Comparison of ENCODE assay signal across 8 cellular contexts in genomic region chr1:223726380-223727001, GRCh38. TPM values are rescaled to one million over a fixed set of nuclear protein-coding genes. Genes with fewer than 3 reads are reported as not detected.
DNase-seq lines count a peak whose midpoint lies in the region; ATAC-seq and TF ChIP-seq lines count a peak whose summit lies in the region.

No MANE protein-coding gene starts in this region.

- H3K4me3 Mint-ChIP-seq in activated naive CD8-positive, alpha-beta T cell treated with anti-CD3 and anti-CD28 coated beads, Interleukin-2, amount 50 U/mL, for 24 hours: peak overlapping the region; percentile 65

- no peaks in the 10 kb centered on the region for H3K27me3 ChIP-seq in hepatocyte

- peaks cover 73% of the 10 kb centered on the region for H3K79me2 ChIP-seq in hepatocyte

- no peaks in the 10 kb centered on the region for H3K9me2 ChIP-seq in hepatocyte (replicated peaks; ENCODE audit: insufficient read depth)

- H3K36me3 ChIP-seq in hepatocyte (replicated peaks; ENCODE audit: insufficient read depth, low read depth): no peaks in the 10 kb centered on the region

- H3K4me3 ChIP-seq in AG09309 (ENCODE audit: control insufficient read depth, low read depth, low read length) (no peak overlapping the region), hepatocyte (no peak overlapping the region)

- no peaks in the 10 kb centered on the region for H4K20me1 ChIP-seq in hepatocyte (ENCODE audit: insufficient read depth, poor library complexity, severe bottlenecking)

- H3K4me2 ChIP-seq in hepatocyte: peak overlapping the region; percentile 64

- H3K9me3 Mint-ChIP-seq in activated naive CD8-positive, alpha-beta T cell treated with anti-CD3 and anti-CD28 coated beads, Interleukin-2, amount 50 U/mL, for 24 hours: no peaks in the 10 kb centered on the region

- H3K27ac ChIP-seq in hepatocyte: peak overlapping the region; percentile 93

- H3K4me1 Mint-ChIP-seq in activated naive CD8-positive, alpha-beta T cell treated with anti-CD3 and anti-CD28 coated beads, Interleukin-2, amount 50 U/mL, for 24 hours: peaks cover 66% of the 10 kb centered on the region

- H3K9me3 ChIP-seq in hepatocyte (ENCODE audit: low read depth): no peaks in the 10 kb centered on the region

- WGBS in hepatocyte (ENCODE audit: low lambda C conversion rate, missing lambda C conversion rate): 35% methylated on average over 9 of the region's 9 CpGs

- peak; percentile 63 for DNase-seq in AG09309 (ENCODE audit: low read depth)
- DNase-seq in SW480 (ENCODE audit: low spot score): peak; percentile 86
- DNase-seq in activated naive CD8-positive, alpha-beta T cell treated with anti-CD3 and anti-CD28 coated beads, Interleukin-2, amount 50 U/mL, for 24 hours: peak; percentile 86
- DNase-seq in hepatocyte (ENCODE audit: low spot score): peak; percentile 91
- peak; percentile 83 to 87 for DNase-seq in stimulated activated CD4-positive, alpha-beta T cell treated with anti-CD3 and anti-CD28 coated beads, Interleukin-12 subunit alpha, Interleukin-12 subunit beta, amount 100 ng/mL, for 24 hours (ENCODE audit: low read depth in 2 of 2)
- no peak for DNase-seq in cortex of kidney (lab: John Stamatoyannopoulos, UW)

- H3K4me1 ChIP-seq in hepatocyte (ENCODE audit: insufficient read depth): peaks cover 34% of the 10 kb centered on the region

- TF ChIP-seq CTCF in AG09309 (IDR thresholded peaks at IDR 0.05; ENCODE audit: control insufficient read depth, insufficient read depth, low read depth, low read length, missing control alignments): no peak
- TF ChIP-seq CTCF in hepatocyte (IDR thresholded peaks at IDR 0.05; ENCODE audit: poor library complexity): no peak

- H3K27me3 Mint-ChIP-seq in activated naive CD8-positive, alpha-beta T cell treated with anti-CD3 and anti-CD28 coated beads, Interleukin-2, amount 50 U/mL, for 24 hours: no peaks in the 10 kb centered on the region

- H2AFZ ChIP-seq in hepatocyte: no peak overlapping the region

- peak; percentile 89 for ATAC-seq in GM19324 (IDR thresholded peaks at IDR 0.05; ENCODE audit: low FRiP score, unreplicated experiment)
- peak; percentile 96 for ATAC-seq in HG03432 (IDR thresholded peaks at IDR 0.05; ENCODE audit: unreplicated experiment)
- peak; percentile 98 for ATAC-seq in activated naive CD8-positive, alpha-beta T cell treated with anti-CD3 and anti-CD28 coated beads, Interleukin-2, amount 50 U/mL, for 24 hours

- peak overlapping the region; percentile 84 for H3K27ac Mint-ChIP-seq in activated naive CD8-positive, alpha-beta T cell treated with anti-CD3 and anti-CD28 coated beads, Interleukin-2, amount 50 U/mL, for 24 hours

- H3K36me3 Mint-ChIP-seq in activated naive CD8-positive, alpha-beta T cell treated with anti-CD3 and anti-CD28 coated beads, Interleukin-2, amount 50 U/mL, for 24 hours (ENCODE audit: low read depth): peaks cover 27% of the 10 kb centered on the region

RNA-seq across cellular contexts. Expression of gene CAPN2, which starts 14.2 kb away (rescaled TPM):
- total RNA-seq in hepatocyte: 123 and 147 TPM in 2 replicates
- polyA plus RNA-seq in hepatocyte: 161 and 162 TPM in 2 replicates
